Comparison of ENCODE assay signal across 1 cellular context in genomic region chr6:81752969-81753708, GRCh38.
TF ChIP-seq lines count a peak whose summit lies in the region.

No MANE protein-coding gene starts in this region.

TF ChIP-seq in HepG2, 621 proteins besides CTCF, POLR2A, EP300 and RAD21 (continued from another document and continues in another):
- TF ChIP-seq ZBTB40 (IDR thresholded peaks at IDR 0.05) (no peak), ZBTB40 (CRISPR knock-in tag; IDR thresholded peaks at IDR 0.05) (peak; percentile 62), ZEB1 (IDR thresholded peaks at IDR 0.05; ENCODE audit: insufficient replicate concordance, low read depth) (peak; percentile 36), ZNF597 (CRISPR knock-in tag; IDR thresholded peaks at IDR 0.05) (no peak), ZNF234 (CRISPR knock-in tag; conservative IDR thresholded peaks at IDR 0.05) (no peak), ZKSCAN1 (IDR thresholded peaks at IDR 0.05; ENCODE audit: low read length) (no peak), HNRNPK (IDR thresholded peaks at IDR 0.05; ENCODE audit: low read depth, low read length, poor library complexity, severe bottlenecking) (no peak), SRF (IDR thresholded peaks at IDR 0.05; ENCODE audit: low read depth, low read length) (no peak), ZNF674 (CRISPR knock-in tag; IDR thresholded peaks at IDR 0.05; ENCODE audit: low read depth) (no peak), ELF3 (CRISPR knock-in tag; IDR thresholded peaks at IDR 0.05) (peak; percentile 61; the same call in 1 of the 2 replicates), TEAD2 (CRISPR knock-in tag; IDR thresholded peaks at IDR 0.05) (peak; percentile 87; the same call in 1 of the 2 replicates), MEIS2 (CRISPR knock-in tag; IDR thresholded peaks at IDR 0.05) (peak; percentile 67; the same call in 1 of the 2 replicates), KDM3A (CRISPR knock-in tag; IDR thresholded peaks at IDR 0.05; ENCODE audit: low read depth) (no peak), ZNF781 (CRISPR knock-in tag; IDR thresholded peaks at IDR 0.05; ENCODE audit: borderline replicate concordance, not compliant biosample characterization) (peak; percentile 22), DNMT1 (CRISPR knock-in tag; IDR thresholded peaks at IDR 0.05) (no peak), ZNF142 (CRISPR knock-in tag; IDR thresholded peaks at IDR 0.05) (peak; percentile 94), NFRKB (IDR thresholded peaks at IDR 0.05) (no peak), ZNF800 (CRISPR knock-in tag; IDR thresholded peaks at IDR 0.05) (peak; percentile 97), ELF4 (CRISPR knock-in tag; IDR thresholded peaks at IDR 0.05; ENCODE audit: borderline replicate concordance) (0 out of 2 replicates have a peak, but pooled peaks have one; percentile 46), SP140L (CRISPR knock-in tag; IDR thresholded peaks at IDR 0.05; ENCODE audit: borderline replicate concordance) (no peak), KLF12 (CRISPR knock-in tag; IDR thresholded peaks at IDR 0.05; ENCODE audit: borderline replicate concordance) (no peak; the same call in 1 of the 2 replicates), TCF7 (IDR thresholded peaks at IDR 0.05; ENCODE audit: low read depth) (no peak), ZNF619 (CRISPR knock-in tag; IDR thresholded peaks at IDR 0.05) (peak; percentile 70; the same call in 1 of the 2 replicates), IRF1 (CRISPR knock-in tag; IDR thresholded peaks at IDR 0.05; ENCODE audit: low read depth) (peak; percentile 53; the same call in 1 of the 2 replicates), ZFAT (CRISPR knock-in tag; conservative IDR thresholded peaks at IDR 0.05) (peak; percentile 71; the same call in 1 of the 2 replicates), HOXA7 (CRISPR knock-in tag; IDR thresholded peaks at IDR 0.05) (no peak), ZSCAN5A (CRISPR knock-in tag; IDR thresholded peaks at IDR 0.05; ENCODE audit: borderline replicate concordance) (no peak), SNAPC4 (CRISPR knock-in tag; IDR thresholded peaks at IDR 0.05) (no peak), ETV5 (CRISPR knock-in tag; IDR thresholded peaks at IDR 0.05; ENCODE audit: borderline replicate concordance) (peak; percentile 26; the same call in 1 of the 2 replicates), ZKSCAN8 (CRISPR knock-in tag; IDR thresholded peaks at IDR 0.05; ENCODE audit: borderline replicate concordance) (no peak)
